In the genomic region with DNA sequence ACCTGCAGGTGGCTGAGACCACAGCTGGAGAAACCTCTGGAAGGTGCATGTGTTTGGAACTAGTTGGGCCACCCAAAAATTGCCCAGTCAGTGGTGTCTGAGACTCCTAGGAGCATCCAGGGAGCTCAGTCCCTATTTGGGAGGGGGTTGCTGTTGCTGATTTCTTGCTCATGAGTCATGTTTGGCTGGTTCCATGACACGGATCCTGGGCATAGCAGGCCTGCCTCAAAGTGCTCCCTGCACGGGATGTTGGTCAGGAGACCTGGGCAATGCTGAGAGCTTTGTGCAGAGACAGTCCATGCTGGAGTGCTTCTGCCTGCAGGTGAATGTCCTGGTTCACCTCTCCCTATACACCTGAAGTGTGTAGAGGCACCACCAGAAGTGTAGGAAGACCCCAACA, we compare ENCODE assay signal across 19 cellular contexts.
DNase-seq lines count a peak whose midpoint lies in the region; ATAC-seq and TF ChIP-seq lines count a peak whose summit lies in the region.
"Had no signal": no experiment of that assay in that cellular context is flagged by ENCODE, and none has a peak within 500 bp of the region (broad histone marks: within the 10 kb centered on the region; RNA-seq: fewer than 3 reads in every experiment).

No MANE protein-coding gene starts in this region.

- H3K27me3 Mint-ChIP-seq in HFFc6 (ENCODE audit: insufficient read depth): peaks cover 16% of the 10 kb centered on the region
- H3K27me3 Mint-ChIP-seq in CD4-positive, alpha-beta memory T cell: peaks cover 0 to 2% of the 10 kb centered on the region in 2 donors

- H2BK5ac ChIP-seq in neuronal stem cell (ENCODE audit: low read length): no peak overlapping the region

- H3K4me2 ChIP-seq in neuronal stem cell (ENCODE audit: insufficient read depth, low read length, poor library complexity, severe bottlenecking): no peak overlapping the region

- H3K9me3 Mint-ChIP-seq in HFFc6: no peaks in the 10 kb centered on the region
- peaks cover 0 to 3% (median 0%) of the 10 kb centered on the region in 8 donors for H3K9me3 Mint-ChIP-seq in CD4-positive, alpha-beta memory T cell

- no peak overlapping the region for H2BK120ac ChIP-seq in neuronal stem cell (ENCODE audit: low read depth, low read length)

- H3K4ac ChIP-seq in neuronal stem cell (ENCODE audit: low read length): no peak overlapping the region

- DNase-seq in AG04450 (ENCODE audit: low read depth, low spot score): no peak
- DNase-seq in HFFc6: peak; percentile 59
- DNase-seq in brain microvascular endothelial cell: no peak
- DNase-seq in neuronal stem cell (ENCODE audit: low spot score): no peak
- no peak for DNase-seq in pons (ENCODE audit: low spot score)
- DNase-seq in NOMO-1 treated with DMSO at 0.1 percent for 48 hours (lab: John Stamatoyannopoulos, UW; ENCODE audit: unreplicated experiment): no peak
- DNase-seq in CD4-positive, alpha-beta memory T cell: no peak
- DNase-seq: BE2C; CD8-positive, alpha-beta T cell; DND-41; H9; NCI-H1105 treated with DMSO at 0.1 percent for 48 hours; NCI-H187; NCI-H2171; NCI-H446 treated with DMSO at 0.1 percent for 48 hours; NCI-H774; Right ventricle myocardium superior had no signal

- no peak overlapping the region for H3K18ac ChIP-seq in neuronal stem cell (ENCODE audit: low read length)

- H3K9ac ChIP-seq in neuronal stem cell (ENCODE audit: low read depth, low read length, poor library complexity): peak overlapping the region; percentile 5

- H3K27ac Mint-ChIP-seq in HFFc6: peak overlapping the region; percentile 96
- H3K27ac Mint-ChIP-seq in CD4-positive, alpha-beta memory T cell: no peak overlapping the region
- H3K27ac Mint-ChIP-seq: CD8-positive, alpha-beta T cell; H9 had no signal

- H4K91ac ChIP-seq in neuronal stem cell (ENCODE audit: low read depth, low read length, poor library complexity): no peak overlapping the region

- H2AFZ ChIP-seq in neuronal stem cell (ENCODE audit: low read length): no peak overlapping the region

- H2AK5ac ChIP-seq in neuronal stem cell (ENCODE audit: low read depth, low read length): no peak overlapping the region

- WGBS in neuronal stem cell (ENCODE audit: extremely low coverage in 2 of 2, insufficient read length in 2 of 2, insufficient replicate concordance in 1 of 2), 2 donors: no CpG with 5 or more reads among the region's 2 CpGs

- H2BK12ac ChIP-seq in neuronal stem cell (ENCODE audit: low read length): no peak overlapping the region

- peaks cover 56% of the 10 kb centered on the region for H3K36me3 Mint-ChIP-seq in HFFc6 (ENCODE audit: low read depth)
- H3K36me3 Mint-ChIP-seq in CD4-positive, alpha-beta memory T cell: no peaks in the 10 kb centered on the region
- H3K36me3 Mint-ChIP-seq: CD8-positive, alpha-beta T cell had no signal

- H3K23ac ChIP-seq in neuronal stem cell (ENCODE audit: low read depth, low read length, poor library complexity): no peak overlapping the region

- no peak overlapping the region for H2BK15ac ChIP-seq in neuronal stem cell (ENCODE audit: low read length)

- H3K9me3 ChIP-seq in AG04450 (ENCODE audit: control insufficient read depth, insufficient read depth, low read length) (peaks cover 5% of the 10 kb centered on the region; the same call in 1 of the 2 replicates), neuronal stem cell (replicated peaks in 1 of 2; ENCODE audit: control insufficient read depth in 2 of 2, insufficient read depth in 1 of 2, low read depth in 1 of 2, low read length in 2 of 2) (peaks cover 11 to 21% of the 10 kb centered on the region in 2 donors)
- H3K9me3 ChIP-seq in CD4-positive, alpha-beta memory T cell (ENCODE audit: control insufficient read depth in 1 of 2, low read length in 2 of 2): no peaks in the 10 kb centered on the region
- H3K9me3 ChIP-seq: BE2C had no signal

- H3K4me1 ChIP-seq in neuronal stem cell (ENCODE audit: control insufficient read depth in 2 of 2, insufficient read depth in 1 of 2, low read depth in 1 of 2, low read length in 2 of 2): peaks cover 20 to 21% of the 10 kb centered on the region in 2 donors
- H3K4me1 ChIP-seq in CD4-positive, alpha-beta memory T cell (ENCODE audit: insufficient read depth, low read length): no peaks in the 10 kb centered on the region

- CTCF ChIA-PET in AG04450 (lab: Charles Lee): no interaction called here
- CTCF ChIA-PET in CD4-positive, alpha-beta memory T cell (lab: Charles Lee; ENCODE audit: partially characterized antibody): no interaction called here

- H3K27ac ChIP-seq in AG04450 (ENCODE audit: low read depth, low read length) (peak overlapping the region; percentile 52), brain microvascular endothelial cell (peak overlapping the region; percentile 28), neuronal stem cell (replicated peaks; ENCODE audit: low read length) (no peak overlapping the region)
- no peak overlapping the region for H3K27ac ChIP-seq in CD4-positive, alpha-beta memory T cell (ENCODE audit: low read depth, low read length)

- intact Hi-C loops in CD4-positive, alpha-beta memory T cell (cut with micrococcal nuclease): no loop called here

- no peak for ATAC-seq in GM21825 (IDR thresholded peaks at IDR 0.05; ENCODE audit: unreplicated experiment)
- ATAC-seq: CD8-positive, alpha-beta T cell; Panc1 had no signal

- in situ Hi-C loops in brain microvascular endothelial cell (cut with HindIII; ENCODE audit: low pct_ligation_motif_present, low sequenced_read_pairs): no loop called here

- H3K14ac ChIP-seq in neuronal stem cell (ENCODE audit: low read length): no peak overlapping the region

- peak overlapping the region; percentile 65 for H3K4me3 Mint-ChIP-seq in HFFc6
- H3K4me3 Mint-ChIP-seq in CD4-positive, alpha-beta memory T cell: no peak overlapping the region
- H3K4me3 Mint-ChIP-seq: CD8-positive, alpha-beta T cell; H9 had no signal

- peaks cover 18% of the 10 kb centered on the region for H3K79me1 ChIP-seq in neuronal stem cell (ENCODE audit: low read depth, low read length)

- H3K4me1 Mint-ChIP-seq in HFFc6 (ENCODE audit: low read depth): no peaks in the 10 kb centered on the region; the same call in 1 of the 2 replicates
- H3K4me1 Mint-ChIP-seq in CD4-positive, alpha-beta memory T cell: no peaks in the 10 kb centered on the region

- peak overlapping the region; percentile 49 for H4K8ac ChIP-seq in neuronal stem cell (ENCODE audit: low read depth, low read length)

- TF ChIP-seq CTCF in AG04450 (IDR thresholded peaks at IDR 0.05; ENCODE audit: low read depth, low read length): no peak
- TF ChIP-seq CTCF in HFFc6 (IDR thresholded peaks at IDR 0.05): no peak
- TF ChIP-seq CTCF in brain microvascular endothelial cell (IDR thresholded peaks at IDR 0.05; ENCODE audit: low read depth, low read length, missing control alignments): no peak

- H3K27me3 ChIP-seq in AG04450 (ENCODE audit: control insufficient read depth, insufficient read depth, low read length): no peaks in the 10 kb centered on the region
- no peaks in the 10 kb centered on the region for H3K27me3 ChIP-seq in brain microvascular endothelial cell (replicated peaks)
- no peaks in the 10 kb centered on the region for H3K27me3 ChIP-seq in neuronal stem cell (ENCODE audit: control insufficient read depth in 3 of 3, insufficient read depth in 3 of 3, low read depth in 1 of 3, low read length in 3 of 3)
- no peaks in the 10 kb centered on the region for H3K27me3 ChIP-seq in CD4-positive, alpha-beta memory T cell (ENCODE audit: insufficient read depth, low read length)
- H3K27me3 ChIP-seq: BE2C had no signal

- H3K36me3 ChIP-seq in brain microvascular endothelial cell (replicated peaks): no peaks in the 10 kb centered on the region
- H3K36me3 ChIP-seq in neuronal stem cell (replicated peaks in 1 of 2; ENCODE audit: control insufficient read depth in 2 of 2, insufficient read depth in 2 of 2, low read length in 2 of 2): peaks cover 20 to 79% of the 10 kb centered on the region in 2 donors
- H3K36me3 ChIP-seq in CD4-positive, alpha-beta memory T cell (ENCODE audit: insufficient read depth, low read length): no peaks in the 10 kb centered on the region
- H3K36me3 ChIP-seq: BE2C had no signal

- no peak overlapping the region for H3K4me3 ChIP-seq in AG04450 (ENCODE audit: low read depth, low read length)
- no peak overlapping the region for H3K4me3 ChIP-seq in brain microvascular endothelial cell (ENCODE audit: low read depth, low read length)
- H3K4me3 ChIP-seq in neuronal stem cell (ENCODE audit: low read length in 2 of 2): no peak overlapping the region
- H3K4me3 ChIP-seq in CD4-positive, alpha-beta memory T cell (ENCODE audit: low read length in 2 of 2): no peak overlapping the region

- POLR2A ChIA-PET in AG04450 (lab: Yijun Ruan, JAX): interaction anchor here (1.0 kb wide), 1 partner anchor 14 kb away, joined by 4 read pairs; no protein-coding TSS in a partner anchor
- POLR2A ChIA-PET in CD4-positive, alpha-beta memory T cell (lab: Charles Lee; ENCODE audit: partially characterized antibody): no interaction called here

Comparison
In these comparisons a context has a peak if more than half of its experiments do, and no peak if none do; other contexts are left out.
1. H3K27ac ChIP-seq: peak in AG04450 (single experiment) and brain microvascular endothelial cell (single experiment); none in neuronal stem cell (single experiment) and CD4-positive, alpha-beta memory T cell (single experiment).